In the genomic region with DNA sequence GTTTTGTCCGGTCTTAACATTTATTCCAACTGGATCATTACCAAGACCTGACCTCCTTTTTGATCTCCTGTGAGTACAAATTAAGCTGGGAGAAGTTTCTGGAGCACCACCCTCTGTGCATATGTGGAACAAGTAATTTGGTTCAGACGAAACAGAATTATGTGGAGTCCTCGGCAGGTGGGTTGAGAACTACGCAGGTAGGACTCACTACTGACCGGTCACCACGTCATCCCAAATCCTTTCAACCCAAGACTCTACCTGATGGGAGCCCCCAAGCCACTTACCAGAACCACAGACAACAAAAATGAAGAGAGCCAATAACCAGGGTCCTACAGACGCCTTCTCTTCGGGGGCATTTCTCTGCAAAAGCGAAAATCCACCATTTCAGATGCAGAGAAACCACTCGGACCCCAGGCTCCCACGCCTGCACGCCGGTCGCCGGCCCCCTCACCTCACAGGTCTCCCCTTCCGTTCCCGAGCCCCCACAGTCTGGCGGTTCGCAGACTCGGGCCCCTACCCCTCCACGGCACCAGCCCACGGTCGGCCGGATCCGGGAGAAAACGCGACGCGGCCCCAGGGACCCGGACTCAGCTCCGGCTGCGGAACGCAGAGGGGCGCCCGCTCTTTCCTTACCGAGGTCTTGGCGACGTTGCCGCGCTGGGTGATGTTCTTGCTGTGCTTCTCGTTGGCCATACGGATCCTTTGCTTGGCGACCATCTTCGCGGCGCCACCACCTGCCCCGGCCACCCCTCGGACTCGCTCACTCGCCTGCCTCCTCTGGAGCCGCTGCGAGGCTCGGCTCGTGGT, we compare ENCODE assay signal across 8 cellular contexts. TPM values are rescaled to one million over a fixed set of nuclear protein-coding genes. Genes with fewer than 3 reads are reported as not detected.
DNase-seq lines count a peak whose midpoint lies in the region; ATAC-seq and TF ChIP-seq lines count a peak whose summit lies in the region.

No MANE protein-coding gene starts in this region.

- DNase-seq in COR-L47 (lab: John Stamatoyannopoulos, UW) = peak; percentile 69
- peak; percentile 87 for DNase-seq in NCI-H146 (lab: John Stamatoyannopoulos, UW)
- peak; percentile 58 to 61 for DNase-seq in activated T-cell treated with anti-CD3 and anti-CD28 coated beads, Interleukin-2, amount 50 U/mL, for 72 hours
- DNase-seq in fibroblast of the aortic adventitia (ENCODE audit: low read depth) = peak; percentile 32
- peak; percentile 3 for DNase-seq in neuronal stem cell (ENCODE audit: low spot score)
- DNase-seq in transverse colon = peak; percentile 48

- H3K27me3 Mint-ChIP-seq in activated T-cell treated with anti-CD3 and anti-CD28 coated beads, Interleukin-2, amount 50 U/mL, for 72 hours (ENCODE audit: low read depth) = no peaks in the 10 kb centered on the region

- H3K23ac ChIP-seq in neuronal stem cell (ENCODE audit: low read depth, low read length, poor library complexity) = peak overlapping the region; percentile 93

- WGBS in neuronal stem cell (ENCODE audit: extremely low coverage in 2 of 2, insufficient read length in 2 of 2, insufficient replicate concordance in 1 of 2), 2 donors = no CpG with 5 or more reads among the region's 54 CpGs
- 0 to 3% methylated on average over 8 to 46 of the region's 54 CpGs for WGBS in transverse colon (ENCODE audit: low coverage in 1 of 2), 2 donors

- H3K9ac ChIP-seq in neuronal stem cell (ENCODE audit: low read depth, low read length, poor library complexity) = peak overlapping the region; percentile 96

- ATAC-seq in GM21526 (IDR thresholded peaks at IDR 0.05; ENCODE audit: low FRiP score, unreplicated experiment) (peak; percentile 9), GM18861 (IDR thresholded peaks at IDR 0.05; ENCODE audit: unreplicated experiment) (no peak)
- peak; percentile 15 to 17 for ATAC-seq in activated T-cell treated with anti-CD3 and anti-CD28 coated beads, Interleukin-2, amount 50 U/mL, for 72 hours (replicated peaks in 1 of 2)

- H3K27me3 ChIP-seq in neuronal stem cell (ENCODE audit: control insufficient read depth in 3 of 3, insufficient read depth in 3 of 3, low read depth in 1 of 3, low read length in 3 of 3) = no peaks in the 10 kb centered on the region
- H3K27me3 ChIP-seq in transverse colon = no peaks in the 10 kb centered on the region

- H3K4me3 ChIP-seq in fibroblast of the aortic adventitia (ENCODE audit: low read depth, low read length) (peak overlapping the region; percentile 87), neuronal stem cell (ENCODE audit: low read length in 2 of 2) (peak overlapping the region; percentile 76 to 100), transverse colon (peak overlapping the region; percentile 67 to 94 (median 82))

- H3K79me1 ChIP-seq in neuronal stem cell (ENCODE audit: low read depth, low read length) = peaks cover 5% of the 10 kb centered on the region

- H3K27ac ChIP-seq in neuronal stem cell (replicated peaks; ENCODE audit: low read length) (peak overlapping the region; percentile 90), transverse colon (peak overlapping the region; percentile 96 to 100 (median 98))

- H2AK5ac ChIP-seq in neuronal stem cell (ENCODE audit: low read depth, low read length) = peak overlapping the region; percentile 72

- H3K27ac Mint-ChIP-seq in activated T-cell treated with anti-CD3 and anti-CD28 coated beads, Interleukin-2, amount 50 U/mL, for 72 hours = peak overlapping the region; percentile 100

- peak overlapping the region; percentile 79 for H3K14ac ChIP-seq in neuronal stem cell (ENCODE audit: low read length)

- H3K9me3 ChIP-seq in neuronal stem cell (replicated peaks in 1 of 2; ENCODE audit: control insufficient read depth in 2 of 2, insufficient read depth in 1 of 2, low read depth in 1 of 2, low read length in 2 of 2) (no peaks in the 10 kb centered on the region), transverse colon (no peaks in the 10 kb centered on the region)

- TF ChIP-seq CTCF in fibroblast of the aortic adventitia (IDR thresholded peaks at IDR 0.05; ENCODE audit: insufficient read depth, low read length) = no peak
- TF ChIP-seq CTCF in transverse colon (IDR thresholded peaks at IDR 0.05) = no peak

- in situ Hi-C loops in transverse colon (cut with MboI; ENCODE audit: low pct_ligation_motif_present in 1 of 4, low pct_unique_long_range_greater_than_20kb in 1 of 4, low sequenced_read_pairs in 3 of 4) = loop anchor here in 2 of 4 donors (25.0 kb wide), 2 partner anchors 167 to 317 kb away; a partner anchor contains a TSS

- peak overlapping the region; percentile 94 to 100 for H3K4me3 Mint-ChIP-seq in activated T-cell treated with anti-CD3 and anti-CD28 coated beads, Interleukin-2, amount 50 U/mL, for 72 hours

- H2BK5ac ChIP-seq in neuronal stem cell (ENCODE audit: low read length) = peak overlapping the region; percentile 29

- H2BK12ac ChIP-seq in neuronal stem cell (ENCODE audit: low read length) = no peak overlapping the region

- H3K4ac ChIP-seq in neuronal stem cell (ENCODE audit: low read length) = no peak overlapping the region

- peak overlapping the region; percentile 93 for H2AFZ ChIP-seq in neuronal stem cell (ENCODE audit: low read length)

- intact Hi-C loops in transverse colon (cut with DNase I; ENCODE audit: low total_unique reads) = loop anchor here (5.0 kb wide), 1 partner anchor 217 kb away; a partner anchor contains a TSS

- H2BK15ac ChIP-seq in neuronal stem cell (ENCODE audit: low read length) = peak overlapping the region; percentile 55

- H3K36me3 Mint-ChIP-seq in activated T-cell treated with anti-CD3 and anti-CD28 coated beads, Interleukin-2, amount 50 U/mL, for 72 hours (ENCODE audit: insufficient read depth in 2 of 2) = peaks cover 15 to 42% of the 10 kb centered on the region in 2 donors

- peak overlapping the region; percentile 71 for H3K4me2 ChIP-seq in neuronal stem cell (ENCODE audit: insufficient read depth, low read length, poor library complexity, severe bottlenecking)

- no peak overlapping the region for H4K91ac ChIP-seq in neuronal stem cell (ENCODE audit: low read depth, low read length, poor library complexity)

- peaks cover 74% of the 10 kb centered on the region for H3K4me1 Mint-ChIP-seq in activated T-cell treated with anti-CD3 and anti-CD28 coated beads, Interleukin-2, amount 50 U/mL, for 72 hours (ENCODE audit: low read depth)

- H2BK120ac ChIP-seq in neuronal stem cell (ENCODE audit: low read depth, low read length) = no peak overlapping the region

- no peaks in the 10 kb centered on the region for H3K9me3 Mint-ChIP-seq in activated T-cell treated with anti-CD3 and anti-CD28 coated beads, Interleukin-2, amount 50 U/mL, for 72 hours

- H3K36me3 ChIP-seq in neuronal stem cell (replicated peaks in 1 of 2; ENCODE audit: control insufficient read depth in 2 of 2, insufficient read depth in 2 of 2, low read length in 2 of 2) = peaks cover 0 to 48% of the 10 kb centered on the region in 2 donors
- peaks cover 0 to 13% (median 0%) of the 10 kb centered on the region in 4 donors for H3K36me3 ChIP-seq in transverse colon

- peak overlapping the region; percentile 97 for H3K18ac ChIP-seq in neuronal stem cell (ENCODE audit: low read length)

- TF ChIP-seq EP300 in transverse colon (IDR thresholded peaks at IDR 0.05; ENCODE audit: low read depth) = no peak

- peaks cover 0 to 7% of the 10 kb centered on the region in 2 donors for H3K4me1 ChIP-seq in neuronal stem cell (ENCODE audit: control insufficient read depth in 2 of 2, insufficient read depth in 1 of 2, low read depth in 1 of 2, low read length in 2 of 2)
- H3K4me1 ChIP-seq in transverse colon = peaks cover 20 to 38% (median 27%) of the 10 kb centered on the region in 4 donors

- peak overlapping the region; percentile 78 for H4K8ac ChIP-seq in neuronal stem cell (ENCODE audit: low read depth, low read length)

- no peak for TF ChIP-seq POLR2A in transverse colon (IDR thresholded peaks at IDR 0.05)

RNA-seq across cellular contexts. Expression of a gene that starts 0.7 kb away (rescaled TPM):
- total RNA-seq in activated T-cell treated with anti-CD3 and anti-CD28 coated beads, Interleukin-2, amount 50 U/mL, for 72 hours = 100 to 1,000 TPM; 123 to 148 TPM
- total RNA-seq in fibroblast of the aortic adventitia (ENCODE audit: low replicate concordance) (119 and 229 TPM in 2 replicates), transverse colon (100 to 1,000 TPM in 3 of 4 donors, 10 to 100 TPM in 1; 96.9 to 341 (median 275) TPM)
- polyA plus RNA-seq in neuronal stem cell (2013, experiment 1 of 2) = 79.8 TPM
- polyA plus RNA-seq in neuronal stem cell (2013, experiment 2 of 2) = 81.3 TPM

RNA-seq across cellular contexts. Expression of a gene that starts 1.0 kb away (rescaled TPM):
- total RNA-seq in activated T-cell treated with anti-CD3 and anti-CD28 coated beads, Interleukin-2, amount 50 U/mL, for 72 hours = 100 to 1,000 TPM; 131 to 149 TPM
- 135 and 166 TPM in 2 replicates for total RNA-seq in fibroblast of the aortic adventitia (ENCODE audit: low replicate concordance)
- polyA plus RNA-seq in neuronal stem cell (2013, experiment 1 of 2) = 83.3 TPM
- 80.7 TPM for polyA plus RNA-seq in neuronal stem cell (2013, experiment 2 of 2)
- 100 to 1,000 TPM in 1 of 4 donors, 10 to 100 TPM in 3; 20.9 to 132 (median 72.2) TPM for total RNA-seq in transverse colon

RNA-seq across cellular contexts. Expression of a gene that starts 57.5 kb away (rescaled TPM):
- total RNA-seq in activated T-cell treated with anti-CD3 and anti-CD28 coated beads, Interleukin-2, amount 50 U/mL, for 72 hours = 100 to 1,000 TPM in 1 of 2 donors, 10 to 100 TPM in 1; 95.9 to 104 TPM
- total RNA-seq in fibroblast of the aortic adventitia (ENCODE audit: low replicate concordance) (37.9 and 150 TPM in 2 replicates), transverse colon (100 to 1,000 TPM in 2 of 4 donors, 10 to 100 TPM in 2; 36.3 to 149 (median 95.1) TPM)
- polyA plus RNA-seq in neuronal stem cell (2013, experiment 1 of 2) = 37.6 TPM
- polyA plus RNA-seq in neuronal stem cell (2013, experiment 2 of 2) = 40.8 TPM

Comparison
In these comparisons a context has a peak if more than half of its experiments do, and no peak if none do; other contexts are left out.
1. DNase-seq: peak in every context shown above with its lines; median percentile 87 in NCI-H146; 69 in COR-L47; 60 in activated T-cell treated with anti-CD3 and anti-CD28 coated beads, Interleukin-2, amount 50 U/mL, for 72 hours; 48 in transverse colon; 32 in fibroblast of the aortic adventitia; 3 in neuronal stem cell.